1 cellular context compared by ENCODE assay signal in genomic region chr2:8692783-8693768, GRCh38.
A peak's percentile ranks its signal among the peaks of the same experiment; 100 is the strongest.
TF ChIP-seq lines count a peak whose summit lies in the region.

No MANE protein-coding gene starts in this region.

TF ChIP-seq in WTC11, 78 proteins besides CTCF, POLR2A, EP300 and RAD21 (continued from another document):
- no peak for TF ChIP-seq E2F4 (CRISPR knock-in tag; IDR thresholded peaks at IDR 0.05; ENCODE audit: borderline replicate concordance, low read depth)
- TF ChIP-seq NFE2L1 (CRISPR knock-in tag; IDR thresholded peaks at IDR 0.05) = no peak
- no peak for TF ChIP-seq NR2C2 (CRISPR knock-in tag; IDR thresholded peaks at IDR 0.05)
- TF ChIP-seq EMX1 (CRISPR knock-in tag; IDR thresholded peaks at IDR 0.05) = no peak
- no peak for TF ChIP-seq ELF4 (CRISPR knock-in tag; IDR thresholded peaks at IDR 0.05; ENCODE audit: low read depth)
- TF ChIP-seq FOXK1 (CRISPR knock-in tag; IDR thresholded peaks at IDR 0.05) = no peak
- no peak for TF ChIP-seq NR1H2 (CRISPR knock-in tag; IDR thresholded peaks at IDR 0.05)
- TF ChIP-seq CREM (CRISPR knock-in tag; IDR thresholded peaks at IDR 0.05) = no peak
- peak; percentile 81; the same call in 1 of the 2 replicates for TF ChIP-seq ZNF423 (CRISPR knock-in tag; IDR thresholded peaks at IDR 0.05)
- TF ChIP-seq USF1 (CRISPR knock-in tag; IDR thresholded peaks at IDR 0.05) = no peak
- no peak for TF ChIP-seq ETV6 (CRISPR knock-in tag; IDR thresholded peaks at IDR 0.05)
- TF ChIP-seq NR3C1 (CRISPR knock-in tag; conservative IDR thresholded peaks at IDR 0.05; ENCODE audit: low read depth) = no peak
- TF ChIP-seq MAX (CRISPR knock-in tag; IDR thresholded peaks at IDR 0.05) = peak; percentile 64; the same call in 1 of the 2 replicates
- TF ChIP-seq ZNF317 (CRISPR knock-in tag; IDR thresholded peaks at IDR 0.05; ENCODE audit: borderline replicate concordance, low read depth) = no peak
- no peak for TF ChIP-seq GABPB1 (CRISPR knock-in tag; IDR thresholded peaks at IDR 0.05)
- TF ChIP-seq SP1 (CRISPR knock-in tag; conservative IDR thresholded peaks at IDR 0.05) = peak; percentile 28; the same call in 1 of the 2 replicates
- TF ChIP-seq ZMAT4 (CRISPR knock-in tag; IDR thresholded peaks at IDR 0.05) = no peak
- no peak for TF ChIP-seq ERG (CRISPR knock-in tag; IDR thresholded peaks at IDR 0.05)
- TF ChIP-seq SOX15 (CRISPR knock-in tag; IDR thresholded peaks at IDR 0.05) = no peak
- TF ChIP-seq TEAD4 (CRISPR knock-in tag; IDR thresholded peaks at IDR 0.05) = no peak
- no peak for TF ChIP-seq FOXP1 (CRISPR knock-in tag; IDR thresholded peaks at IDR 0.05; ENCODE audit: borderline replicate concordance)
- TF ChIP-seq GRHL2 (CRISPR knock-in tag; IDR thresholded peaks at IDR 0.05; ENCODE audit: insufficient replicate concordance, severe bottlenecking) = no peak
- TF ChIP-seq ZNF396 (CRISPR knock-in tag; IDR thresholded peaks at IDR 0.05; ENCODE audit: borderline replicate concordance) = no peak
- TF ChIP-seq AR (CRISPR knock-in tag; IDR thresholded peaks at IDR 0.05) = no peak
- TF ChIP-seq FOXP4 (CRISPR knock-in tag; IDR thresholded peaks at IDR 0.05) = no peak
- TF ChIP-seq HMGA2 (CRISPR knock-in tag; IDR thresholded peaks at IDR 0.05) = no peak
- TF ChIP-seq SMAD3 (CRISPR knock-in tag; IDR thresholded peaks at IDR 0.05; ENCODE audit: borderline replicate concordance) = no peak
- TF ChIP-seq E2F1 (CRISPR knock-in tag; IDR thresholded peaks at IDR 0.05) = no peak
- no peak for TF ChIP-seq ZNF416 (CRISPR knock-in tag; IDR thresholded peaks at IDR 0.05)
- 0 out of 2 replicates have a peak, but pooled peaks have one; percentile 27 for TF ChIP-seq ATF1 (CRISPR knock-in tag; IDR thresholded peaks at IDR 0.05)
- TF ChIP-seq ZNF671 (CRISPR knock-in tag; IDR thresholded peaks at IDR 0.05) = no peak
- TF ChIP-seq TCF7 (CRISPR knock-in tag; IDR thresholded peaks at IDR 0.05; ENCODE audit: low read depth) = no peak
- no peak for TF ChIP-seq ZNF512 (CRISPR knock-in tag; IDR thresholded peaks at IDR 0.05; ENCODE audit: borderline replicate concordance)
- TF ChIP-seq FOXJ3 (CRISPR knock-in tag; IDR thresholded peaks at IDR 0.05; ENCODE audit: borderline replicate concordance) = no peak
- TF ChIP-seq ZNF232 (CRISPR knock-in tag; IDR thresholded peaks at IDR 0.05) = no peak
- TF ChIP-seq JUN (CRISPR knock-in tag; IDR thresholded peaks at IDR 0.05) = no peak
